Comparison of ENCODE assay signal across 15 cellular contexts in the genomic region with DNA sequence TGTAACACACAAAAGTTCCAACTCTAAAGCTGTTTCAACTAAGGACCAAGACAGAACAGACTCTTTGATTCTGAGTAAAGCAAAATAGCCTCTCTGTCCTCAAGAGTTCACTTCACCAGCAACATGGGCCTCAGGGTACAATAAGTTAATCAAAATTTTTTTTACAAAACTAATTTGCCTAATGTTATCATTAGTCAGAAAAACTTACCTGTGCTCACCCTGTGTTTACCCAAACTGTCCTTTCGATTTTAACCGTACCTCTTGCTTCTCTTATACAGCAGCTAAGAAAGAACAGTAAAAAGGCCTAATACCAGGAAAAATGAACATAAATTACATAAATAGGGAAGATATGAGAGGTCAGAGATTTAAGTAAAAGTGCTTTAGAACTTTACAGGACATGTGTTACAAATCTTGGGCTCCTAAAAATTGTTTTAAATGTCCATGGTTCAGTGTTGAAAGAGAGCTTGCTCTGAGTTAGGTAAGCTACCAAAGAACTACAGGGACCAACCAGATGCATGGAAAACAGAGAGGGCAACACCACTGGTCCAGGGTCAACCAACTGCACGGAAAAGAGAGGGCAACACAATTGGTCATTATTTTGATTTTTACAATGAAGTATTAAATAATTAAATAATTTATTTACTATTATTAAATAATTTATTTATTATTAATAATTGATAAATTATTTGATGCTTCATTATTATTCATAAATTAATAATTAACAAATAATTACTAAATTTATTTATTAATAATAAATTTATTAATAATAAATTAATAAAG.
DNase-seq lines count a peak whose midpoint lies in the region; ATAC-seq, FAIRE-seq and TF ChIP-seq lines count a peak whose summit lies in the region.
"Had no signal": no experiment of that assay in that cellular context is flagged by ENCODE, and none has a peak within 500 bp of the region (broad histone marks: within the 10 kb centered on the region; RNA-seq: fewer than 3 reads in every experiment).

No MANE protein-coding gene starts in this region.

- POLR2A ChIA-PET in HepG2 (lab: Yijun Ruan, JAX) = no interaction called here

- TF ChIP-seq EP300 in HepG2 (IDR thresholded peaks at IDR 0.05; ENCODE audit: low read depth in 2 of 2, low read length in 2 of 2) (no peak), HepG2 (CRISPR knock-in tag; IDR thresholded peaks at IDR 0.05; ENCODE audit: borderline replicate concordance) (no peak)

- peaks cover 18% of the 10 kb centered on the region for H3K36me3 Mint-ChIP-seq in chondrocyte (ENCODE audit: low read depth)

- H3K9ac ChIP-seq in liver (ENCODE audit: low read depth in 1 of 2, low read length in 2 of 2) (peak overlapping the region in 1 of 2 donors; percentile 32), HepG2 (ENCODE audit: insufficient read depth, low read depth, low read length) (no peak overlapping the region)

- H3K4me2 ChIP-seq in HepG2 (ENCODE audit: low read depth, low read length) = no peak overlapping the region
- H3K4me2 ChIP-seq: PC-9 had no signal

- in situ Hi-C loops in HepG2 (cut with HindIII; ENCODE audit: extremely low pct_ligation_motif_present, low pct_unique_long_range_greater_than_20kb) = no loop called here

- H2AFZ ChIP-seq in HepG2 (ENCODE audit: low read length) = no peak overlapping the region
- H2AFZ ChIP-seq: PC-9 had no signal

- intact Hi-C loops in HepG2 (cut with micrococcal nuclease; ENCODE audit: unreplicated experiment) = no loop called here

- peaks cover 65% of the 10 kb centered on the region for H3K4me1 Mint-ChIP-seq in chondrocyte (ENCODE audit: low read depth)

- WGBS in liver = 39% methylated on average over 3 of the region's 3 CpGs
- 94% methylated on average over 3 of the region's 3 CpGs for WGBS in HepG2 (ENCODE audit: low lambda C conversion rate)

- peak overlapping the region; percentile 81 for H3K27ac Mint-ChIP-seq in chondrocyte (ENCODE audit: unreplicated experiment)

- H3K4me1 ChIP-seq in liver (ENCODE audit: control insufficient read depth in 4 of 4, insufficient read depth in 4 of 4, low read length in 3 of 4) (peaks cover 0 to 3% (median 0%) of the 10 kb centered on the region in 4 donors), HepG2 (ENCODE audit: insufficient read depth, low read length) (peaks cover 12% of the 10 kb centered on the region)

- DNase-seq in HepG2 (ENCODE audit: low spot score) (no peak), chondrocyte (ENCODE audit: low spot score) (no peak), left lobe of liver (ENCODE audit: low spot score) (no peak), midbrain (lab: John Stamatoyannopoulos, UW) (no peak), NCI-H526 (lab: John Stamatoyannopoulos, UW) (no peak), C1 segment of cervical spinal cord (lab: John Stamatoyannopoulos, UW) (no peak)
- DNase-seq in activated naive CD4-positive, alpha-beta T cell treated with Interleukin-2 at 50 U/mL for 16 hours = no peak
- DNase-seq: IMR-90, Karpas-422, NCI-H1417 treated with DMSO at 0.1 percent for 48 hours, NCI-H2171 treated with DMSO at 0.1 percent for 48 hours, NCI-H446 treated with DMSO at 0.1 percent for 48 hours, PC-9 had no signal

- FAIRE-seq in HepG2 (lab: Jason Lieb, UNC) = no peak

- H3K36me3 ChIP-seq in liver (ENCODE audit: control insufficient read depth in 4 of 4, insufficient read depth in 3 of 4, low read depth in 1 of 4, low read length in 3 of 4) (no peaks in the 10 kb centered on the region), HepG2 (replicated peaks in 1 of 2; ENCODE audit: control insufficient read depth in 1 of 2, insufficient read depth in 2 of 2, low read length in 2 of 2) (peaks cover 7 to 41% of the 10 kb centered on the region in 2 experiments)

- H3K27me3 ChIP-seq in liver (ENCODE audit: control insufficient read depth in 4 of 4, insufficient read depth in 4 of 4, low read length in 3 of 4) (no peaks in the 10 kb centered on the region), HepG2 (ENCODE audit: control insufficient read depth in 1 of 2, insufficient read depth in 2 of 2, low read length in 2 of 2) (no peaks in the 10 kb centered on the region)

- no peaks in the 10 kb centered on the region for H3K9me3 ChIP-seq in liver (ENCODE audit: control insufficient read depth in 4 of 4, low read length in 3 of 4)
- H3K9me3 ChIP-seq in HepG2 (ENCODE audit: low read length) = no peaks in the 10 kb centered on the region
- H3K9me3 ChIP-seq: HAP-1 had no signal

- H3K27me3 Mint-ChIP-seq in chondrocyte (ENCODE audit: low read depth) = no peaks in the 10 kb centered on the region

- no peaks in the 10 kb centered on the region for H3K9me3 Mint-ChIP-seq in chondrocyte (ENCODE audit: low read depth)

- H3K27ac ChIP-seq in liver (ENCODE audit: low read depth in 1 of 2, low read length in 2 of 2) (peak overlapping the region; percentile 75 to 79), HepG2 (ENCODE audit: extremely low read length, insufficient read depth, low read length) (no peak overlapping the region)
- H3K27ac ChIP-seq: PC-9 had no signal

- H3K4me3 Mint-ChIP-seq in chondrocyte (ENCODE audit: unreplicated experiment) = no peak overlapping the region

- peaks cover 47% of the 10 kb centered on the region for H3K79me2 ChIP-seq in HepG2 (ENCODE audit: insufficient read depth, low read length)

- no TSS peak for BruUV-seq in HepG2 (replicated peaks; lab: Mats Ljungman, UMichigan)

- TF ChIP-seq POLR2A in HepG2 (IDR thresholded peaks at IDR 0.05; ENCODE audit: insufficient read depth in 1 of 2, low read depth in 2 of 2, low read length in 2 of 2) = no peak

- ATAC-seq in HepG2 (no peak), left lobe of liver (peak; percentile 93)

- TF ChIP-seq CTCF in liver (IDR thresholded peaks at IDR 0.05; ENCODE audit: low read depth, low read length, missing input control) = no peak
- TF ChIP-seq CTCF in HepG2 (CRISPR knock-in tag; IDR thresholded peaks at IDR 0.05) = no peak
- no peak for TF ChIP-seq CTCF in chondrocyte (IDR thresholded peaks at IDR 0.05)

- TF ChIP-seq RAD21 in liver (IDR thresholded peaks at IDR 0.05) = no peak
- no peak for TF ChIP-seq RAD21 in HepG2 (CRISPR knock-in tag; IDR thresholded peaks at IDR 0.05)

- H3K4me3 ChIP-seq in liver (ENCODE audit: low read depth in 1 of 3, low read length in 3 of 3) = peak overlapping the region in 1 of 3 donors; percentile 18
- no peak overlapping the region for H3K4me3 ChIP-seq in HepG2 (replicated peaks in 1 of 3; ENCODE audit: insufficient read depth in 1 of 3, low read depth in 2 of 3, low read length in 3 of 3)
- H3K4me3 ChIP-seq: PC-9 had no signal

- H4K20me1 ChIP-seq in HepG2 (ENCODE audit: insufficient read depth, low read length) = peaks cover 6% of the 10 kb centered on the region

- CTCF ChIA-PET in HepG2 (lab: Yijun Ruan, JAX; ENCODE audit: low intra/inter-chr PET ratio, low total read pairs) = no interaction called here

TF ChIP-seq in liver, 16 proteins besides CTCF, POLR2A, EP300 and RAD21 (continues in another document):
- TF ChIP-seq HNF4G (IDR thresholded peaks at IDR 0.05) (no peak), ZBTB33 (IDR thresholded peaks at IDR 0.05) (no peak), JUND (IDR thresholded peaks at IDR 0.05) (no peak), TAF1 (conservative IDR thresholded peaks at IDR 0.05) (no peak), HNF4A (conservative IDR thresholded peaks at IDR 0.05) (peak; percentile 28 to 35), MAX (IDR thresholded peaks at IDR 0.05) (no peak), GABPA (IDR thresholded peaks at IDR 0.05 in 1 of 2, conservative IDR thresholded peaks at IDR 0.05 in 1 of 2) (no peak), FOXA1 (IDR thresholded peaks at IDR 0.05) (peak; percentile 41)

TF ChIP-seq in HepG2, 621 proteins besides CTCF, POLR2A, EP300 and RAD21:
- TF ChIP-seq BRCA1 (CRISPR knock-in tag; IDR thresholded peaks at IDR 0.05) = no peak
- no peak for TF ChIP-seq FIP1L1 (IDR thresholded peaks at IDR 0.05; ENCODE audit: borderline replicate concordance, insufficient read depth, low read depth, low read length)
- TF ChIP-seq ZBTB20 (CRISPR knock-in tag; IDR thresholded peaks at IDR 0.05; ENCODE audit: borderline replicate concordance, low read depth) = no peak
- TF ChIP-seq ZNF354B (CRISPR knock-in tag; IDR thresholded peaks at IDR 0.05) = no peak
- no peak for TF ChIP-seq ZNF891 (CRISPR knock-in tag; IDR thresholded peaks at IDR 0.05)
- TF ChIP-seq ZNF251 (CRISPR knock-in tag; IDR thresholded peaks at IDR 0.05) = no peak
